30 cellular contexts compared by ENCODE assay signal in genomic region chr7:55147101-55147500, GRCh38.
"Had no signal": no experiment of that assay in that cellular context is flagged by ENCODE, and none has a peak within 500 bp of the region (broad histone marks: within the 10 kb centered on the region; RNA-seq: fewer than 3 reads in every experiment).

No MANE protein-coding gene starts in this region.

- H3K9me3 ChIP-seq: ascending aorta, esophagus squamous epithelium, gastroesophageal sphincter had no signal

- H3K27me3 ChIP-seq: ascending aorta, esophagus squamous epithelium, gastroesophageal sphincter had no signal

- H3K4me1 Mint-ChIP-seq: activated CD4-positive, alpha-beta memory T cell treated with anti-CD3 and anti-CD28 coated beads, Interleukin-2, amount 10 ng/mL, durations not matched to agents 7 days and 5 days; activated CD4-positive, alpha-beta T cell treated with anti-CD3 and anti-CD28 coated beads, Interleukin-2, amount 10 ng/mL, durations not matched to agents 7 days and 5 days; activated naive CD4-positive, alpha-beta T cell treated with anti-CD3 and anti-CD28 coated beads, Interleukin-2, amount 10 ng/mL, durations not matched to agents 7 days and 5 days; activated naive CD8-positive, alpha-beta T cell treated with anti-CD3 and anti-CD28 coated beads, Interleukin-2, amount 10 ng/mL, durations not matched to agents 7 days and 5 days; brain; central memory CD8-positive, alpha-beta T cell had no signal

- H3K27ac Mint-ChIP-seq: activated CD4-positive, alpha-beta memory T cell treated with anti-CD3 and anti-CD28 coated beads, Interleukin-2, amount 10 ng/mL, durations not matched to agents 7 days and 5 days; activated CD4-positive, alpha-beta T cell treated with anti-CD3 and anti-CD28 coated beads, Interleukin-2, amount 10 ng/mL, durations not matched to agents 7 days and 5 days; activated naive CD4-positive, alpha-beta T cell treated with anti-CD3 and anti-CD28 coated beads, Interleukin-2, amount 10 ng/mL, durations not matched to agents 7 days and 5 days; activated naive CD4-positive, alpha-beta T cell treated with anti-CD3 and anti-CD28 coated beads, Interleukin-2, amount 50 U/mL, for 72 hours; activated naive CD8-positive, alpha-beta T cell treated with anti-CD3 and anti-CD28 coated beads, Interleukin-2, amount 10 ng/mL, durations not matched to agents 7 days and 5 days; activated T-cell treated with anti-CD3 and anti-CD28 coated beads, Interleukin-2, amount 50 U/mL, for 24 hours; activated T-cell treated with anti-CD3 and anti-CD28 coated beads, Interleukin-2, amount 50 U/mL, for 72 hours; brain; dendritic cell treated with granulocyte-macrophage colony-stimulating factor and Interleukin-4, amounts not matched to agents 40 ng/mL and 50 ng/mL, for 4 days; effector memory CD8-positive, alpha-beta T cell; T-helper 17 cell; T-helper 2 cell treated with Interferon-gamma antibody and Interleukin-4, amounts not matched to agents 5 μg/mL and 100 μg/mL, for 36 hours had no signal

- H3K4me3 ChIP-seq: ascending aorta, coronary artery, esophagus squamous epithelium, gastroesophageal sphincter had no signal

- H3K4me1 ChIP-seq: ascending aorta had no signal

- H3K4me3 Mint-ChIP-seq: activated CD4-positive, alpha-beta memory T cell treated with anti-CD3 and anti-CD28 coated beads, Interleukin-2, amount 10 ng/mL, durations not matched to agents 7 days and 5 days; activated CD4-positive, alpha-beta T cell treated with anti-CD3 and anti-CD28 coated beads, Interleukin-2, amount 10 ng/mL, durations not matched to agents 7 days and 5 days; activated naive CD4-positive, alpha-beta T cell treated with anti-CD3 and anti-CD28 coated beads, Interleukin-2, amount 10 ng/mL, durations not matched to agents 7 days and 5 days; activated naive CD8-positive, alpha-beta T cell treated with anti-CD3 and anti-CD28 coated beads, Interleukin-2, amount 10 ng/mL, durations not matched to agents 7 days and 5 days; activated T-cell treated with anti-CD3 and anti-CD28 coated beads, Interleukin-2, amount 50 U/mL, for 24 hours; activated T-cell treated with anti-CD3 and anti-CD28 coated beads, Interleukin-2, amount 50 U/mL, for 72 hours; brain; central memory CD8-positive, alpha-beta T cell; dendritic cell treated with granulocyte-macrophage colony-stimulating factor and Interleukin-4, amounts not matched to agents 40 ng/mL and 50 ng/mL, for 4 days; effector memory CD8-positive, alpha-beta T cell; T-helper 17 cell; T-helper 2 cell treated with Interferon-gamma antibody and Interleukin-4, amounts not matched to agents 5 μg/mL and 100 μg/mL, for 36 hours had no signal

- DNase-seq: activated CD4-positive, alpha-beta memory T cell treated with anti-CD3 and anti-CD28 coated beads, Interleukin-2, amount 10 ng/mL, durations not matched to agents 7 days and 5 days; activated CD4-positive, alpha-beta T cell treated with anti-CD3 and anti-CD28 coated beads for 1 hour; activated CD4-positive, alpha-beta T cell treated with anti-CD3 and anti-CD28 coated beads for 4 hours; activated CD4-positive, alpha-beta T cell treated with anti-CD3 and anti-CD28 coated beads, Interleukin-2, amount 10 ng/mL, durations not matched to agents 7 days and 5 days; activated CD4-positive, alpha-beta T cell treated with anti-CD3 and anti-CD28 coated beads, Interleukin-2, amount 50 U/mL, for 4 hours; activated CD8-positive, alpha-beta memory T cell treated with anti-CD3 and anti-CD28 coated beads, Interleukin-2, amount 50 U/mL, for 48 hours; activated gamma-delta T cell; activated naive CD4-positive, alpha-beta T cell; activated naive CD4-positive, alpha-beta T cell treated with anti-CD3 and anti-CD28 coated beads, Interleukin-2, amount 10 ng/mL, durations not matched to agents 7 days and 5 days; activated naive CD8-positive, alpha-beta T cell treated with anti-CD3 and anti-CD28 coated beads, Interleukin-2, amount 10 ng/mL, durations not matched to agents 7 days and 5 days; activated T-cell treated with anti-CD3 and anti-CD28 coated beads for 4 hours; activated T-cell treated with anti-CD3 and anti-CD28 coated beads, Interleukin-2, amount 50 U/mL, for 24 hours; activated T-cell treated with anti-CD3 and anti-CD28 coated beads, Interleukin-2, amount 50 U/mL, for 72 hours; effector CD4-positive, alpha-beta T cell; effector memory CD8-positive, alpha-beta T cell; erythroblast; esophagus squamous epithelium; foreskin melanocyte; SW 1271; T-helper 1 cell; T-helper 17 cell; T1000 had no signal

- H3K36me3 Mint-ChIP-seq: activated naive CD4-positive, alpha-beta T cell treated with anti-CD3 and anti-CD28 coated beads, Interleukin-2, amount 10 ng/mL, durations not matched to agents 7 days and 5 days; activated naive CD4-positive, alpha-beta T cell treated with anti-CD3 and anti-CD28 coated beads, Interleukin-2, amount 50 U/mL, for 72 hours; activated naive CD8-positive, alpha-beta T cell treated with anti-CD3 and anti-CD28 coated beads, Interleukin-2, amount 10 ng/mL, durations not matched to agents 7 days and 5 days had no signal

- ATAC-seq: activated naive CD4-positive, alpha-beta T cell treated with anti-CD3 and anti-CD28 coated beads, Interleukin-2, amount 50 U/mL, for 72 hours; activated T-cell treated with anti-CD3 and anti-CD28 coated beads, Interleukin-2, amount 50 U/mL, for 72 hours; effector memory CD8-positive, alpha-beta T cell; gastroesophageal sphincter; T-helper 17 cell had no signal

- H3K9me3 Mint-ChIP-seq: activated CD4-positive, alpha-beta memory T cell treated with anti-CD3 and anti-CD28 coated beads, Interleukin-2, amount 10 ng/mL, durations not matched to agents 7 days and 5 days; activated CD4-positive, alpha-beta T cell treated with anti-CD3 and anti-CD28 coated beads, Interleukin-2, amount 10 ng/mL, durations not matched to agents 7 days and 5 days; activated naive CD4-positive, alpha-beta T cell treated with anti-CD3 and anti-CD28 coated beads, Interleukin-2, amount 10 ng/mL, durations not matched to agents 7 days and 5 days; activated naive CD4-positive, alpha-beta T cell treated with anti-CD3 and anti-CD28 coated beads, Interleukin-2, amount 50 U/mL, for 72 hours; activated T-cell treated with anti-CD3 and anti-CD28 coated beads, Interleukin-2, amount 50 U/mL, for 24 hours; dendritic cell treated with granulocyte-macrophage colony-stimulating factor and Interleukin-4, amounts not matched to agents 40 ng/mL and 50 ng/mL, for 4 days; T-helper 2 cell treated with Interferon-gamma antibody and Interleukin-4, amounts not matched to agents 5 μg/mL and 100 μg/mL, for 36 hours had no signal

- H3K27ac ChIP-seq: ascending aorta, coronary artery, esophagus squamous epithelium, gastroesophageal sphincter had no signal

- H3K27me3 Mint-ChIP-seq: activated naive CD4-positive, alpha-beta T cell treated with anti-CD3 and anti-CD28 coated beads, Interleukin-2, amount 10 ng/mL, durations not matched to agents 7 days and 5 days; activated naive CD8-positive, alpha-beta T cell treated with anti-CD3 and anti-CD28 coated beads, Interleukin-2, amount 10 ng/mL, durations not matched to agents 7 days and 5 days; brain; dendritic cell treated with granulocyte-macrophage colony-stimulating factor and Interleukin-4, amounts not matched to agents 40 ng/mL and 50 ng/mL, for 4 days had no signal
